ENCODE assay signal across 20 cellular contexts in the genomic region with DNA sequence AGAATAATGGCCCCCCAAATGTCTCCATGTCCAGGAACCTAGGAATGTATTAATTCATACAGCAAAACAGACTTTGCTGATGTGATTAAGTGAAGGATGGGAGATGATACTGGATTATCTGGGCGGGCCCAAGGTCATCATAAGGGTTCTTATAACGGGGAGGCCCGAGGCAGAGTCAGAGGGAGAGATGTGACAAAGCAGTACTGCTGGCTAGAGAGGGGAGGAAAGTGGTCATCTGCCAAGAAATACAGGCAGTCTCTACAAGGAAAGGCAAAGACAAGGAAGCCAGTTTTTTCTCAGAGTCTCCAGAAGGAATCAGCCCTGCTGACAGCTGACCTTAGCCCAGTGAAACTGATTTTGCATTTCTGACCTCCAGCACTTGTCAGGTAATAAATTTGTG.
DNase-seq lines count a peak whose midpoint lies in the region; ATAC-seq, FAIRE-seq and TF ChIP-seq lines count a peak whose summit lies in the region.
"Had no signal": no experiment of that assay in that cellular context is flagged by ENCODE, and none has a peak within 500 bp of the region (broad histone marks: within the 10 kb centered on the region; RNA-seq: fewer than 3 reads in every experiment).

No MANE protein-coding gene starts in this region.

- H3K27me3 ChIP-seq in esophagus muscularis mucosa: no peaks in the 10 kb centered on the region
- H3K27me3 ChIP-seq: MG63, SJSA1 had no signal

- FAIRE-seq in A549 (lab: Jason Lieb, UNC): peak; percentile 23

- peak overlapping the region; percentile 34 for H3K4me3 Mint-ChIP-seq in osteocyte (ENCODE audit: unreplicated experiment)

- H3K4me3 ChIP-seq in A549 (no peak overlapping the region), esophagus muscularis mucosa (no peak overlapping the region)
- H3K4me3 ChIP-seq: MG63, SJSA1 had no signal

- intact Hi-C loops in esophagus muscularis mucosa (cut with DNase I): no loop called here

- H3K4me1 Mint-ChIP-seq in osteocyte (ENCODE audit: unreplicated experiment): peaks cover 65% of the 10 kb centered on the region

- no peak for DNase-seq in A549 (ENCODE audit: low read depth in 1 of 2, low spot score in 1 of 2)
- DNase-seq in M059J (ENCODE audit: low read depth): peak; percentile 36
- DNase-seq in esophagus muscularis mucosa (ENCODE audit: extremely low spot score): peak; percentile 81
- peak; percentile 57 for DNase-seq in osteocyte (ENCODE audit: extremely low spot score, unreplicated experiment)
- no peak for DNase-seq in KG1 (lab: John Stamatoyannopoulos, UW)
- no peak for DNase-seq in stimulated activated naive CD8-positive, alpha-beta T cell treated with anti-CD3 and anti-CD28 coated beads, Interleukin-15, Interleukin-2, amounts not matched to agents 100 U/mL and 50 U/mL, for 24 hours
- DNase-seq: C1 segment of cervical spinal cord, DMS79, H7, HFFc6, MG63, NCI-H1048, NCI-H1436, NCI-H1930, NCI-H345, NCI-H524 treated with DMSO at 0.1 percent for 48 hours, PC-3 had no signal

- no peak for TF ChIP-seq CTCF in A549 (IDR thresholded peaks at IDR 0.05)
- TF ChIP-seq CTCF in esophagus muscularis mucosa (IDR thresholded peaks at IDR 0.05): no peak
- TF ChIP-seq CTCF in osteocyte (IDR thresholded peaks at IDR 0.05): no peak

- H3K4me2 ChIP-seq in A549: no peak overlapping the region

- TF ChIP-seq POLR2A in A549 (IDR thresholded peaks at IDR 0.05; ENCODE audit: low read length) (no peak), esophagus muscularis mucosa (IDR thresholded peaks at IDR 0.05; ENCODE audit: low read depth) (no peak)

- 38% methylated on average over 3 of the region's 3 CpGs for WGBS in A549 (ENCODE audit: missing lambda C conversion rate)
- WGBS in esophagus muscularis mucosa: 88% methylated on average over 3 of the region's 3 CpGs

- H3K4me1 ChIP-seq in A549: no peaks in the 10 kb centered on the region
- peaks cover 9 to 22% (median 13%) of the 10 kb centered on the region in 4 donors for H3K4me1 ChIP-seq in esophagus muscularis mucosa
- H3K4me1 ChIP-seq: SJSA1 had no signal

- H3K36me3 Mint-ChIP-seq in osteocyte (ENCODE audit: unreplicated experiment): no peaks in the 10 kb centered on the region

- CTCF ChIA-PET in A549 (lab: Yijun Ruan, JAX): no interaction called here

- no peaks in the 10 kb centered on the region for H3K27me3 Mint-ChIP-seq in osteocyte (ENCODE audit: unreplicated experiment)

- H3K9me3 Mint-ChIP-seq in osteocyte (ENCODE audit: unreplicated experiment): peaks cover 7% of the 10 kb centered on the region

- TF ChIP-seq RAD21 in A549 (conservative IDR thresholded peaks at IDR 0.05 in 1 of 2, IDR thresholded peaks at IDR 0.05 in 1 of 2): no peak

- ATAC-seq in A549 (no peak), GM18502 (IDR thresholded peaks at IDR 0.05; ENCODE audit: poor library complexity, unreplicated experiment) (no peak), GM18520 (IDR thresholded peaks at IDR 0.05; ENCODE audit: unreplicated experiment) (no peak)
- no peak for ATAC-seq in stimulated activated naive CD8-positive, alpha-beta T cell treated with anti-CD3 and anti-CD28 coated beads, Interleukin-15, Interleukin-2, amounts not matched to agents 100 U/mL and 50 U/mL, for 24 hours
- ATAC-seq: PC-3 had no signal

- POLR2A ChIA-PET in A549 (lab: Yijun Ruan, JAX): no interaction called here

- H3K9me3 ChIP-seq in A549 (peaks cover 10% of the 10 kb centered on the region; the same call in 1 of the 3 replicates), esophagus muscularis mucosa (peaks cover 0 to 7% (median 0%) of the 10 kb centered on the region in 4 donors)
- H3K9me3 ChIP-seq: SJSA1 had no signal

- peak overlapping the region; percentile 94 for H3K27ac Mint-ChIP-seq in osteocyte (ENCODE audit: unreplicated experiment)

- TF ChIP-seq EP300 in A549 (IDR thresholded peaks at IDR 0.05) (no peak), esophagus muscularis mucosa (IDR thresholded peaks at IDR 0.05) (no peak)

- peak overlapping the region in 1 of 2 experiments; percentile 8; a peak in 1 of 6 replicates for H3K27ac ChIP-seq in A549
- H3K27ac ChIP-seq in esophagus muscularis mucosa (replicated peaks in 1 of 4): no peak overlapping the region
- H3K27ac ChIP-seq: SJSA1 had no signal

- no peaks in the 10 kb centered on the region for H3K36me3 ChIP-seq in esophagus muscularis mucosa
- H3K36me3 ChIP-seq: MG63, SJSA1 had no signal

TF ChIP-seq in A549, 52 proteins besides CTCF, POLR2A, EP300 and RAD21:
- TF ChIP-seq, protein P1, sequence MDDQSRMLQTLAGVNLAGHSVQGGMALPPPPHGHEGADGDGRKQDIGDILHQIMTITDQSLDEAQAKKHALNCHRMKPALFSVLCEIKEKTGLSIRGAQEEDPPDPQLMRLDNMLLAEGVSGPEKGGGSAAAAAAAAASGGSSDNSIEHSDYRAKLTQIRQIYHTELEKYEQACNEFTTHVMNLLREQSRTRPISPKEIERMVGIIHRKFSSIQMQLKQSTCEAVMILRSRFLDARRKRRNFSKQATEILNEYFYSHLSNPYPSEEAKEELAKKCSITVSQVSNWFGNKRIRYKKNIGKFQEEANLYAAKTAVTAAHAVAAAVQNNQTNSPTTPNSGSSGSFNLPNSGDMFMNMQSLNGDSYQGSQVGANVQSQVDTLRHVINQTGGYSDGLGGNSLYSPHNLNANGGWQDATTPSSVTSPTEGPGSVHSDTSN (IDR thresholded peaks at IDR 0.05): no peak
- TF ChIP-seq HEYL (CRISPR knock-in tag; IDR thresholded peaks at IDR 0.05) (no peak), POLR2AphosphoS2 (conservative IDR thresholded peaks at IDR 0.05; ENCODE audit: low read length) (no peak), RCOR1 (IDR thresholded peaks at IDR 0.05; ENCODE audit: low read depth, low read length) (no peak), FOSB (CRISPR knock-in tag; IDR thresholded peaks at IDR 0.05) (no peak), TFCP2L1 (CRISPR knock-in tag; IDR thresholded peaks at IDR 0.05) (no peak), SMC3 (IDR thresholded peaks at IDR 0.05) (no peak), ZFP36 (IDR thresholded peaks at IDR 0.05; ENCODE audit: borderline replicate concordance, partially characterized antibody) (no peak), GATA3 (IDR thresholded peaks at IDR 0.05; ENCODE audit: borderline replicate concordance) (no peak), NPAS2 (CRISPR knock-in tag; IDR thresholded peaks at IDR 0.05; ENCODE audit: borderline replicate concordance) (no peak), KDM5A (IDR thresholded peaks at IDR 0.05) (no peak), MAFK (IDR thresholded peaks at IDR 0.05; ENCODE audit: partially characterized antibody) (no peak), CBX2 (IDR thresholded peaks at IDR 0.05; ENCODE audit: borderline replicate concordance, low read depth) (no peak)
- TF ChIP-seq, protein P2, sequence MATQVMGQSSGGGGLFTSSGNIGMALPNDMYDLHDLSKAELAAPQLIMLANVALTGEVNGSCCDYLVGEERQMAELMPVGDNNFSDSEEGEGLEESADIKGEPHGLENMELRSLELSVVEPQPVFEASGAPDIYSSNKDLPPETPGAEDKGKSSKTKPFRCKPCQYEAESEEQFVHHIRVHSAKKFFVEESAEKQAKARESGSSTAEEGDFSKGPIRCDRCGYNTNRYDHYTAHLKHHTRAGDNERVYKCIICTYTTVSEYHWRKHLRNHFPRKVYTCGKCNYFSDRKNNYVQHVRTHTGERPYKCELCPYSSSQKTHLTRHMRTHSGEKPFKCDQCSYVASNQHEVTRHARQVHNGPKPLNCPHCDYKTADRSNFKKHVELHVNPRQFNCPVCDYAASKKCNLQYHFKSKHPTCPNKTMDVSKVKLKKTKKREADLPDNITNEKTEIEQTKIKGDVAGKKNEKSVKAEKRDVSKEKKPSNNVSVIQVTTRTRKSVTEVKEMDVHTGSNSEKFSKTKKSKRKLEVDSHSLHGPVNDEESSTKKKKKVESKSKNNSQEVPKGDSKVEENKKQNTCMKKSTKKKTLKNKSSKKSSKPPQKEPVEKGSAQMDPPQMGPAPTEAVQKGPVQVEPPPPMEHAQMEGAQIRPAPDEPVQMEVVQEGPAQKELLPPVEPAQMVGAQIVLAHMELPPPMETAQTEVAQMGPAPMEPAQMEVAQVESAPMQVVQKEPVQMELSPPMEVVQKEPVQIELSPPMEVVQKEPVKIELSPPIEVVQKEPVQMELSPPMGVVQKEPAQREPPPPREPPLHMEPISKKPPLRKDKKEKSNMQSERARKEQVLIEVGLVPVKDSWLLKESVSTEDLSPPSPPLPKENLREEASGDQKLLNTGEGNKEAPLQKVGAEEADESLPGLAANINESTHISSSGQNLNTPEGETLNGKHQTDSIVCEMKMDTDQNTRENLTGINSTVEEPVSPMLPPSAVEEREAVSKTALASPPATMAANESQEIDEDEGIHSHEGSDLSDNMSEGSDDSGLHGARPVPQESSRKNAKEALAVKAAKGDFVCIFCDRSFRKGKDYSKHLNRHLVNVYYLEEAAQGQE (IDR thresholded peaks at IDR 0.05): no peak
- TF ChIP-seq, protein P3, sequence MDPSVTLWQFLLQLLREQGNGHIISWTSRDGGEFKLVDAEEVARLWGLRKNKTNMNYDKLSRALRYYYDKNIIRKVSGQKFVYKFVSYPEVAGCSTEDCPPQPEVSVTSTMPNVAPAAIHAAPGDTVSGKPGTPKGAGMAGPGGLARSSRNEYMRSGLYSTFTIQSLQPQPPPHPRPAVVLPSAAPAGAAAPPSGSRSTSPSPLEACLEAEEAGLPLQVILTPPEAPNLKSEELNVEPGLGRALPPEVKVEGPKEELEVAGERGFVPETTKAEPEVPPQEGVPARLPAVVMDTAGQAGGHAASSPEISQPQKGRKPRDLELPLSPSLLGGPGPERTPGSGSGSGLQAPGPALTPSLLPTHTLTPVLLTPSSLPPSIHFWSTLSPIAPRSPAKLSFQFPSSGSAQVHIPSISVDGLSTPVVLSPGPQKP (IDR thresholded peaks at IDR 0.05; ENCODE audit: low read depth, low read length): no peak

Comparison
In these comparisons a context has a peak if more than half of its experiments do, and no peak if none do; other contexts are left out.
1. DNase-seq: peak in M059J (single experiment), esophagus muscularis mucosa (single experiment) and osteocyte (single experiment); none in A549 (0 of 2), KG1 (single experiment) and stimulated activated naive CD8-positive, alpha-beta T cell treated with anti-CD3 and anti-CD28 coated beads, Interleukin-15, Interleukin-2, amounts not matched to agents 100 U/mL and 50 U/mL, for 24 hours (single experiment).